20 cellular contexts compared by ENCODE assay signal in the genomic region with DNA sequence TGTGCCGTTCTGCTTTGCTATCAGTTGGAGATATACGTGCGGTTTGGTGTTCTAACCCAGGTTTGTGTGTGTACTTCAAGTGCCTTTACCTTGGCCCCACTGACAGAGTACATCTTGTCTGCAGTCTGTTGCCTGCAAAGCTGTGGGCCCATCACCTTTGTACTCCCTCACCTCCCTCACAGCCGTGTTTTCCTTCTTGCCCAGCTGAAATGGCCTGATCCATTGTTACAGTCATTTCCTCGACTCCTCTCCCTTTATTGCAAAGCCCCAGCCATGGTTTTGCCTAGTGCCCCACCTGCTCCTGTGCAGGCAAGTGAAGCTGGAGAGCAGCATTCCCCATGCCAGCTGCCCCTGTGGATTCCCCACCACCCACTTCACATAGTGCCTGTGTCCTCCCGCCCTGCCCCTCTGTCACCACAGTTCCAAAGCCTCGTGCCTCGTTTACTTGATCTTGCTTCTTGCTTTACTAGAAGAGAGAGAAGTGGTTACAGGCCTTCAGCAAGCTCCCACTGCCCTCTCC.
"Had no signal": no experiment of that assay in that cellular context is flagged by ENCODE, and none has a peak within 500 bp of the region (broad histone marks: within the 10 kb centered on the region; RNA-seq: fewer than 3 reads in every experiment).

No MANE protein-coding gene starts in this region.

- FAIRE-seq: astrocyte, bronchial epithelial cell had no signal

- H3K36me3 ChIP-seq: uterus had no signal

- H3K4me3 Mint-ChIP-seq: nephron had no signal

- H3K27ac ChIP-seq: gastroesophageal sphincter, lower lobe of right lung, right atrium auricular region, skin epidermis, tibial nerve, uterus had no signal

- H3K27ac Mint-ChIP-seq: nephron had no signal

- ATAC-seq: activated CD4-positive, CD25-positive, alpha-beta regulatory T cell treated with anti-CD3 and anti-CD28 coated beads, Interleukin-2, amount 50 U/mL, for 24 hours; gastroesophageal sphincter; left cardiac atrium; lower lobe of right lung had no signal

- H3K4me1 ChIP-seq: gastroesophageal sphincter, lower lobe of right lung, right atrium auricular region, tibial nerve, uterus had no signal

- H3K4me3 ChIP-seq: gastroesophageal sphincter, lower lobe of right lung, right atrium auricular region, skin epidermis, tibial nerve, uterus had no signal

- H3K9me3 ChIP-seq: gastroesophageal sphincter, lower lobe of right lung, right atrium auricular region, tibial nerve, uterus had no signal

- H3K4me1 Mint-ChIP-seq: nephron had no signal

- DNase-seq: activated CD4-positive, alpha-beta T cell treated with anti-CD3 and anti-CD28 coated beads, Interleukin-2, amount 50 U/mL, for 1 hour; activated T-cell treated with anti-CD3 and anti-CD28 coated beads for 4 hours; left cardiac atrium; lower lobe of right lung; midbrain; nucleus accumbens; stimulated activated CD4-positive, alpha-beta T cell treated with anti-CD3 and anti-CD28 coated beads, Interleukin-15, amount 100 ng/mL, for 24 hours; stimulated activated CD4-positive, alpha-beta T cell treated with anti-CD3 and anti-CD28 coated beads, Interleukin-4, amount 100 ng/mL, for 1 hour; stimulated activated naive CD4-positive, alpha-beta T cell treated with Interleukin-2 at 50 U/mL for 16 hours; substantia nigra; SW 1271; uterus had no signal

- H3K27me3 ChIP-seq: gastroesophageal sphincter, right atrium auricular region, tibial nerve, uterus had no signal
